In genomic region chrX:130831347-130831722, GRCh38 we compare ENCODE assay signal across 21 cellular contexts.
DNase-seq lines count a peak whose midpoint lies in the region; ATAC-seq, FAIRE-seq and TF ChIP-seq lines count a peak whose summit lies in the region.
"Had no signal": no experiment of that assay in that cellular context is flagged by ENCODE, and none has a peak within 500 bp of the region (broad histone marks: within the 10 kb centered on the region; RNA-seq: fewer than 3 reads in every experiment).

No MANE protein-coding gene starts in this region.

- DNase-seq in GM12891 (ENCODE audit: insufficient read length, low spot score): no peak
- peak; percentile 7 for DNase-seq in KBM-7
- no peak for DNase-seq in K562 (ENCODE audit: extremely low read depth in 1 of 4, low spot score in 3 of 4)
- DNase-seq in memory B cell (ENCODE audit: low spot score in 2 of 2): no peak
- DNase-seq in ascending aorta (ENCODE audit: low spot score in 2 of 2): no peak
- no peak for DNase-seq in pancreas
- DNase-seq: ACHN; BE2C; C1 segment of cervical spinal cord; CD4-positive, CD25-positive, alpha-beta regulatory T cell; CD8-positive, alpha-beta memory T cell; COR-L47; DMS 273 treated with DMSO at 0.1 percent for 48 hours; DMS53; DND-41; EL; GOT3 had no signal

- H3K9me3 ChIP-seq in K562 (replicated peaks; ENCODE audit: control insufficient read depth, insufficient read depth, low read depth, low read length) (no peaks in the 10 kb centered on the region), ascending aorta (no peaks in the 10 kb centered on the region), pancreas (no peaks in the 10 kb centered on the region)
- H3K9me3 ChIP-seq: BE2C, HAP-1 had no signal

- POLR2A ChIA-PET in K562 (lab: Yijun Ruan, JAX): no interaction called here

- ATAC-seq in K562 (peak; percentile 41; the same call in 1 of the 3 replicates), memory B cell (ENCODE audit: low read depth) (no peak), GM18520 (IDR thresholded peaks at IDR 0.05; ENCODE audit: unreplicated experiment) (no peak), pancreas (no peak)
- ATAC-seq: GM12878 had no signal

- H3K27ac ChIP-seq in K562 (ENCODE audit: extremely low read depth, low read depth, low read length) (no peak overlapping the region), ascending aorta (no peak overlapping the region), pancreas (no peak overlapping the region)

- H3K4me1 ChIP-seq in K562 (replicated peaks in 1 of 2; ENCODE audit: control insufficient read depth in 2 of 2, insufficient read depth in 2 of 2, low read length in 2 of 2) (peaks cover 0 to 32% of the 10 kb centered on the region in 2 experiments; a peak in 2 of 5 replicates), ascending aorta (no peaks in the 10 kb centered on the region), pancreas (no peaks in the 10 kb centered on the region)
- H3K4me1 ChIP-seq: BE2C had no signal

- peak overlapping the region; percentile 52 for H3K27ac Mint-ChIP-seq in memory B cell
- H3K27ac Mint-ChIP-seq: CD4-positive, CD25-positive, alpha-beta regulatory T cell; CD8-positive, alpha-beta memory T cell had no signal

- peaks cover 2% of the 10 kb centered on the region for H3K36me3 Mint-ChIP-seq in memory B cell
- H3K36me3 Mint-ChIP-seq: CD4-positive, CD25-positive, alpha-beta regulatory T cell had no signal

- H3K79me2 ChIP-seq in K562 (ENCODE audit: control insufficient read depth, insufficient read depth, low read length): no peaks in the 10 kb centered on the region

- no peak overlapping the region for H3K9ac ChIP-seq in K562 (ENCODE audit: insufficient read depth in 1 of 2, low read depth in 2 of 2, low read length in 2 of 2)

- in situ Hi-C loops in KBM-7 (cut with MboI; ENCODE audit: low pct_unique_long_range_greater_than_20kb, low sequenced_read_pairs) (no loop called here), K562 (cut with MboI) (no loop called here)

- no peak for TF ChIP-seq EP300 in K562 (IDR thresholded peaks at IDR 0.05; ENCODE audit: low read length)

- H3K4me3 ChIP-seq in K562: no peak overlapping the region
- no peak overlapping the region for H3K4me3 ChIP-seq in ascending aorta
- H3K4me3 ChIP-seq in pancreas: no peak overlapping the region
- H3K4me3 ChIP-seq: GM12878, HAP-1 had no signal

- TF ChIP-seq POLR2A in GM12891 (IDR thresholded peaks at IDR 0.05; ENCODE audit: low read depth, low read length): no peak
- no peak for TF ChIP-seq POLR2A in K562 (conservative IDR thresholded peaks at IDR 0.05)

- BruUV-seq in K562 (replicated peaks; lab: Mats Ljungman, UMichigan): no TSS peak

- H3K9me3 Mint-ChIP-seq in memory B cell: no peaks in the 10 kb centered on the region
- H3K9me3 Mint-ChIP-seq: CD4-positive, CD25-positive, alpha-beta regulatory T cell; CD8-positive, alpha-beta memory T cell had no signal

- no peak overlapping the region for H3K4me2 ChIP-seq in K562 (ENCODE audit: insufficient read depth, low read length)

- intact Hi-C loops in K562 (cut with micrococcal nuclease): loop anchor here (5.0 kb wide), 1 partner anchor 74 kb away; no protein-coding TSS in a partner anchor
- intact Hi-C loops in ascending aorta (cut with DNase I): no loop called here
- intact Hi-C loops in pancreas (cut with DNase I): no loop called here

- no peak for TF ChIP-seq RAD21 in K562 (CRISPR knock-in tag; conservative IDR thresholded peaks at IDR 0.05 in 1 of 2, IDR thresholded peaks at IDR 0.05 in 1 of 2)

- H3K9me1 ChIP-seq in K562 (ENCODE audit: control insufficient read depth, insufficient read depth, low read length): no peaks in the 10 kb centered on the region

- no peaks in the 10 kb centered on the region for H4K20me1 ChIP-seq in K562 (replicated peaks; ENCODE audit: control insufficient read depth, insufficient read depth, low read length)

- 60% methylated on average over 1 of the region's 1 CpG for WGBS in K562 (ENCODE audit: insufficient coverage, low coverage, missing lambda C conversion rate)
- WGBS in pancreas, 2 donors: 88 to 93% methylated on average over 1 of the region's 1 CpG

- FAIRE-seq in GM12891 (lab: Jason Lieb, UNC) (peak; percentile 47), K562 (lab: Jason Lieb, UNC) (no peak), pancreas (lab: Jason Lieb, UNC) (no peak)
- FAIRE-seq: A204.1, GM12878 had no signal

- no peak overlapping the region for H2AFZ ChIP-seq in K562 (ENCODE audit: low read depth, low read length)

- no peak for TF ChIP-seq CTCF in K562 (IDR thresholded peaks at IDR 0.05 in 2 of 3, conservative IDR thresholded peaks at IDR 0.05 in 1 of 3; ENCODE audit: insufficient read depth in 2 of 3, low read depth in 1 of 3, low read length in 3 of 3)
- no peak for TF ChIP-seq CTCF in ascending aorta (IDR thresholded peaks at IDR 0.05)
- TF ChIP-seq CTCF in pancreas (IDR thresholded peaks at IDR 0.05): no peak

- no peak overlapping the region for H3K4me3 Mint-ChIP-seq in memory B cell
- H3K4me3 Mint-ChIP-seq: CD4-positive, CD25-positive, alpha-beta regulatory T cell; CD8-positive, alpha-beta memory T cell had no signal

- H3K4me1 Mint-ChIP-seq in memory B cell: peaks cover 26% of the 10 kb centered on the region

- H3K27me3 ChIP-seq in K562 (ENCODE audit: control insufficient read depth in 2 of 2, insufficient read depth in 2 of 2, low read length in 2 of 2) (no peaks in the 10 kb centered on the region), ascending aorta (no peaks in the 10 kb centered on the region), pancreas (no peaks in the 10 kb centered on the region)
- H3K27me3 ChIP-seq: BE2C had no signal

- CTCF ChIA-PET in K562 (lab: Yijun Ruan, JAX; ENCODE audit: low intra/inter-chr PET ratio): no interaction called here

- H3K36me3 ChIP-seq in K562 (ENCODE audit: control insufficient read depth, insufficient read depth, low read length) (no peaks in the 10 kb centered on the region), ascending aorta (no peaks in the 10 kb centered on the region), pancreas (no peaks in the 10 kb centered on the region)
- H3K36me3 ChIP-seq: BE2C, HAP-1 had no signal

- H3K27me3 Mint-ChIP-seq in memory B cell: no peaks in the 10 kb centered on the region
- H3K27me3 Mint-ChIP-seq: CD4-positive, CD25-positive, alpha-beta regulatory T cell had no signal

TF ChIP-seq in GM12891, 5 proteins besides CTCF, POLR2A, EP300 and RAD21:
- TF ChIP-seq PAX5 (IDR thresholded peaks at IDR 0.05; ENCODE audit: insufficient read depth, low read length, severe bottlenecking) (no peak), TAF1 (IDR thresholded peaks at IDR 0.05; ENCODE audit: low read depth, low read length) (no peak), POLR2AphosphoS5 (IDR thresholded peaks at IDR 0.05; ENCODE audit: low read depth, low read length) (no peak), SPI1 (IDR thresholded peaks at IDR 0.05; ENCODE audit: low read depth, low read length) (no peak), POU2F2 (IDR thresholded peaks at IDR 0.05; ENCODE audit: low read depth, low read length) (no peak)
TF ChIP-seq in GM12891: peak in this region for 0.

TF ChIP-seq in K562, 482 proteins besides CTCF, POLR2A, EP300 and RAD21:
- TF ChIP-seq CHD1 (IDR thresholded peaks at IDR 0.05; ENCODE audit: low read length): no peak
